Comparison of ENCODE assay signal across 9 cellular contexts in genomic region chr9:27276182-27277030, GRCh38. TPM values are rescaled to one million over a fixed set of nuclear protein-coding genes. Genes with fewer than 3 reads are reported as not detected.
DNase-seq lines count a peak whose midpoint lies in the region; ATAC-seq and TF ChIP-seq lines count a peak whose summit lies in the region.
"Had no signal": no experiment of that assay in that cellular context is flagged by ENCODE, and none has a peak within 500 bp of the region (broad histone marks: within the 10 kb centered on the region; RNA-seq: fewer than 3 reads in every experiment).

No MANE protein-coding gene starts in this region.

- H3K27me3 Mint-ChIP-seq in activated CD4-positive, alpha-beta memory T cell treated with anti-CD3 and anti-CD28 coated beads, Interleukin-2, amount 10 ng/mL, durations not matched to agents 7 days and 5 days = peaks cover 6% of the 10 kb centered on the region

- no peak overlapping the region for H3K27ac Mint-ChIP-seq in activated CD4-positive, alpha-beta memory T cell treated with anti-CD3 and anti-CD28 coated beads, Interleukin-2, amount 10 ng/mL, durations not matched to agents 7 days and 5 days
- H3K27ac Mint-ChIP-seq: T-helper 1 cell treated with Interleukin-12 subunit alpha and Interleukin-12 subunit beta and Interleukin-4 antibody, amounts not matched to agents 30 μg/mL and 1 μg/mL, for 36 hours had no signal

- H3K36me3 Mint-ChIP-seq in activated CD4-positive, alpha-beta memory T cell treated with anti-CD3 and anti-CD28 coated beads, Interleukin-2, amount 10 ng/mL, durations not matched to agents 7 days and 5 days (ENCODE audit: low read depth) = no peaks in the 10 kb centered on the region

- no peaks in the 10 kb centered on the region for H3K79me2 ChIP-seq in parathyroid adenoma

- H3K4me3 ChIP-seq in fibroblast of villous mesenchyme (ENCODE audit: low read depth, low read length) (peak overlapping the region; percentile 1), parathyroid adenoma (ENCODE audit: low read depth, low read length) (peak overlapping the region; percentile 45)

- no peak overlapping the region for H3K27ac ChIP-seq in parathyroid adenoma

- CTCF ChIA-PET in activated CD4-positive, alpha-beta memory T cell treated with anti-CD3 and anti-CD28 coated beads, Interleukin-2, amount 10 ng/mL, durations not matched to agents 7 days and 5 days (lab: Charles Lee) = interaction anchor here (0.6 to 1.1 kb wide), 2 partner anchors 32 to 244 kb away, joined by 3 read pairs; no protein-coding TSS in a partner anchor

- POLR2A ChIA-PET in activated CD4-positive, alpha-beta memory T cell treated with anti-CD3 and anti-CD28 coated beads, Interleukin-2, amount 10 ng/mL, durations not matched to agents 7 days and 5 days (lab: Charles Lee) = no interaction called here

- H3K9me3 Mint-ChIP-seq in activated CD4-positive, alpha-beta memory T cell treated with anti-CD3 and anti-CD28 coated beads, Interleukin-2, amount 10 ng/mL, durations not matched to agents 7 days and 5 days = no peaks in the 10 kb centered on the region
- H3K9me3 Mint-ChIP-seq: T-helper 1 cell treated with Interleukin-12 subunit alpha and Interleukin-12 subunit beta and Interleukin-4 antibody, amounts not matched to agents 30 μg/mL and 1 μg/mL, for 36 hours had no signal

- H3K36me3 ChIP-seq in parathyroid adenoma (ENCODE audit: control insufficient read depth, insufficient read depth, low read length) = no peaks in the 10 kb centered on the region

- peak; percentile 68 for TF ChIP-seq CTCF in fibroblast of villous mesenchyme (IDR thresholded peaks at IDR 0.05; ENCODE audit: insufficient read depth, low read depth, low read length)
- TF ChIP-seq CTCF in parathyroid adenoma (IDR thresholded peaks at IDR 0.05) = peak; percentile 64

- no peak overlapping the region for H3K9ac ChIP-seq in parathyroid adenoma

- no peaks in the 10 kb centered on the region for H3K27me3 ChIP-seq in parathyroid adenoma (ENCODE audit: control insufficient read depth, insufficient read depth, low read length)

- no peaks in the 10 kb centered on the region for H3K9me3 ChIP-seq in parathyroid adenoma (ENCODE audit: control insufficient read depth, low read length)

- DNase-seq in DMS 273 treated with DMSO at 0.1 percent for 48 hours (lab: John Stamatoyannopoulos, UW) (peak; percentile 16), NCI-H1105 (lab: John Stamatoyannopoulos, UW) (peak; percentile 55), SW480 (ENCODE audit: low spot score) (peak; percentile 54), fibroblast of villous mesenchyme (ENCODE audit: low read depth) (peak; percentile 76)
- DNase-seq in activated CD4-positive, alpha-beta memory T cell treated with anti-CD3 and anti-CD28 coated beads, Interleukin-2, amount 10 ng/mL, durations not matched to agents 7 days and 5 days = no peak

- H3K4me1 Mint-ChIP-seq in activated CD4-positive, alpha-beta memory T cell treated with anti-CD3 and anti-CD28 coated beads, Interleukin-2, amount 10 ng/mL, durations not matched to agents 7 days and 5 days = no peaks in the 10 kb centered on the region

- peak overlapping the region; percentile 7 for H2AFZ ChIP-seq in parathyroid adenoma

- H3K4me2 ChIP-seq in parathyroid adenoma (ENCODE audit: low read length) = peak overlapping the region; percentile 55

- H3K4me3 Mint-ChIP-seq in activated CD4-positive, alpha-beta memory T cell treated with anti-CD3 and anti-CD28 coated beads, Interleukin-2, amount 10 ng/mL, durations not matched to agents 7 days and 5 days = no peak overlapping the region
- H3K4me3 Mint-ChIP-seq: T-helper 1 cell treated with Interleukin-12 subunit alpha and Interleukin-12 subunit beta and Interleukin-4 antibody, amounts not matched to agents 30 μg/mL and 1 μg/mL, for 36 hours had no signal

- H3K4me1 ChIP-seq in parathyroid adenoma = no peaks in the 10 kb centered on the region

- ATAC-seq in GM21528 (IDR thresholded peaks at IDR 0.05; ENCODE audit: low FRiP score, unreplicated experiment) (peak; percentile 63), GM21447 (IDR thresholded peaks at IDR 0.05; ENCODE audit: unreplicated experiment) (no peak)

RNA-seq across cellular contexts. Expression of gene EQTN, which starts 20.5 kb away (rescaled TPM):
- total RNA-seq in fibroblast of villous mesenchyme = not detected in 2 replicates
- total RNA-seq in activated CD4-positive, alpha-beta memory T cell treated with anti-CD3 and anti-CD28 coated beads, Interleukin-2, amount 10 ng/mL, durations not matched to agents 7 days and 5 days = not detected
